In genomic region chr11:64620286-64620962, GRCh38 we compare ENCODE assay signal across 1 cellular context.
TF ChIP-seq lines count a peak whose summit lies in the region.

No MANE protein-coding gene starts in this region.

TF ChIP-seq in GM23338, 12 proteins besides CTCF, POLR2A, EP300 and RAD21 (continued from another document):
- TF ChIP-seq ZNF462 (CRISPR knock-in tag; IDR thresholded peaks at IDR 0.05) (no peak), JUNB (IDR thresholded peaks at IDR 0.05; ENCODE audit: unreplicated experiment) (no peak)
